Comparison of ENCODE assay signal across 1 cellular context in the genomic region with DNA sequence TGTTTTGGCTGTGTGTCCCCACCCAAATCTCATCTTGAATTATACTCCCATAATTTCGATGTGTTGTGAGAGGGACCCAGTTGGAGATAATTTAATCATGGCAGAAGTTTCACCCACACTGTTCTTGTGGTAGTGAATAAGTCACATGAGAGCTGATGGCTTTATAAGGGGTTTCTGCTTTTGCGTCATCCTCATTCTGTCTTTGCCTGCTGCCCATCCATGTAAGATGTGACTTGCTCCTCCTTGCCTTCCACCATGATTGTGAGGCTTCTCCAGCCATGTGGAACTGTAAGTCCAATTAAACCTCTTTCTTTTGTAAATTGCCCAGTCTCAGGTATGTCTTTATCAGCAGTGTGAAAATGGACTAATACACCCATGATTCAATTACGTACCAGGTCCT. TPM values are rescaled to one million over a fixed set of nuclear protein-coding genes. Genes with fewer than 3 reads are reported as not detected.
"Had no signal": no experiment of that assay in that cellular context is flagged by ENCODE, and none has a peak within 500 bp of the region (broad histone marks: within the 10 kb centered on the region; RNA-seq: fewer than 3 reads in every experiment).

No MANE protein-coding gene starts in this region.

RNA-seq across cellular contexts. Expression of a gene that starts 47.2 kb away (rescaled TPM):
- total RNA-seq: OCI-LY7 had no signal
